In genomic region chr1:206560021-206560716, GRCh38 we compare ENCODE assay signal across 9 cellular contexts. TPM values are rescaled to one million over a fixed set of nuclear protein-coding genes. Genes with fewer than 3 reads are reported as not detected.
DNase-seq lines count a peak whose midpoint lies in the region; ATAC-seq and TF ChIP-seq lines count a peak whose summit lies in the region.
"Had no signal": no experiment of that assay in that cellular context is flagged by ENCODE, and none has a peak within 500 bp of the region (broad histone marks: within the 10 kb centered on the region; RNA-seq: fewer than 3 reads in every experiment).

No MANE protein-coding gene starts in this region.

- in situ Hi-C loops in KBM-7 (cut with MboI; ENCODE audit: low pct_unique_long_range_greater_than_20kb, low sequenced_read_pairs) = no loop called here

- no peak overlapping the region for H2AK5ac ChIP-seq in neuronal stem cell (ENCODE audit: low read depth, low read length)

- no peak overlapping the region for H3K23ac ChIP-seq in neuronal stem cell (ENCODE audit: low read depth, low read length, poor library complexity)

- H3K4me2 ChIP-seq in neuronal stem cell (ENCODE audit: insufficient read depth, low read length, poor library complexity, severe bottlenecking) = no peak overlapping the region

- ATAC-seq in GM18909 (IDR thresholded peaks at IDR 0.05; ENCODE audit: poor library complexity, unreplicated experiment) = no peak

- peak overlapping the region; percentile 1 for H3K18ac ChIP-seq in neuronal stem cell (ENCODE audit: low read length)

- H3K36me3 ChIP-seq in colonic mucosa (no peaks in the 10 kb centered on the region), neuronal stem cell (replicated peaks in 1 of 2; ENCODE audit: control insufficient read depth in 2 of 2, insufficient read depth in 2 of 2, low read length in 2 of 2) (no peaks in the 10 kb centered on the region)

- H2BK15ac ChIP-seq in neuronal stem cell (ENCODE audit: low read length) = no peak overlapping the region

- no peak overlapping the region for H2BK12ac ChIP-seq in neuronal stem cell (ENCODE audit: low read length)

- H3K27ac ChIP-seq in colonic mucosa (peak overlapping the region; percentile 13), neuronal stem cell (replicated peaks; ENCODE audit: low read length) (peak overlapping the region; percentile 10)

- no peaks in the 10 kb centered on the region for H3K79me1 ChIP-seq in neuronal stem cell (ENCODE audit: low read depth, low read length)

- H3K4ac ChIP-seq in neuronal stem cell (ENCODE audit: low read length) = no peak overlapping the region

- no peak overlapping the region for H4K8ac ChIP-seq in neuronal stem cell (ENCODE audit: low read depth, low read length)

- DNase-seq in COLO668 (lab: John Stamatoyannopoulos, UW; ENCODE audit: unreplicated experiment) = peak; percentile 31
- peak; percentile 53 for DNase-seq in NCI-H2227 treated with DMSO at 0.1 percent for 48 hours (lab: John Stamatoyannopoulos, UW)
- DNase-seq in colonic mucosa = no peak
- DNase-seq in neuronal stem cell (ENCODE audit: low spot score) = no peak
- no peak for DNase-seq in SIG-M5 (lab: John Stamatoyannopoulos, UW)
- DNase-seq in DMS114 treated with DMSO at 0.1 percent for 48 hours (lab: John Stamatoyannopoulos, UW; ENCODE audit: unreplicated experiment) = no peak
- no peak for DNase-seq in KBM-7

- H2AFZ ChIP-seq in neuronal stem cell (ENCODE audit: low read length) = peak overlapping the region; percentile 51

- no peak overlapping the region for H2BK5ac ChIP-seq in neuronal stem cell (ENCODE audit: low read length)

- no peaks in the 10 kb centered on the region for H3K9me3 ChIP-seq in colonic mucosa
- H3K9me3 ChIP-seq in neuronal stem cell (replicated peaks in 1 of 2; ENCODE audit: control insufficient read depth in 2 of 2, insufficient read depth in 1 of 2, low read depth in 1 of 2, low read length in 2 of 2) = no peaks in the 10 kb centered on the region

- TF ChIP-seq CTCF in colonic mucosa (IDR thresholded peaks at IDR 0.05) = no peak

- H4K91ac ChIP-seq in neuronal stem cell (ENCODE audit: low read depth, low read length, poor library complexity) = no peak overlapping the region

- WGBS in neuronal stem cell (ENCODE audit: extremely low coverage in 2 of 2, insufficient read length in 2 of 2, insufficient replicate concordance in 1 of 2), 2 donors = no CpG with 5 or more reads among the region's 10 CpGs

- intact Hi-C loops in colonic mucosa (cut with DNase I) = no loop called here

- no peaks in the 10 kb centered on the region for H3K27me3 ChIP-seq in colonic mucosa
- peaks cover 0 to 64% (median 12%) of the 10 kb centered on the region in 3 experiments for H3K27me3 ChIP-seq in neuronal stem cell (ENCODE audit: control insufficient read depth in 3 of 3, insufficient read depth in 3 of 3, low read depth in 1 of 3, low read length in 3 of 3)

- no peak overlapping the region for H3K14ac ChIP-seq in neuronal stem cell (ENCODE audit: low read length)

- H3K4me1 ChIP-seq in colonic mucosa (no peaks in the 10 kb centered on the region), neuronal stem cell (ENCODE audit: control insufficient read depth in 2 of 2, insufficient read depth in 1 of 2, low read depth in 1 of 2, low read length in 2 of 2) (peaks cover 14 to 18% of the 10 kb centered on the region in 2 donors)

- peak overlapping the region in 1 of 2 donors; percentile 80 for H3K9ac ChIP-seq in colonic mucosa (ENCODE audit: low read depth in 2 of 2, low read length in 2 of 2)
- no peak overlapping the region for H3K9ac ChIP-seq in neuronal stem cell (ENCODE audit: low read depth, low read length, poor library complexity)

- H3K4me3 ChIP-seq in colonic mucosa (no peak overlapping the region), neuronal stem cell (ENCODE audit: low read length in 2 of 2) (no peak overlapping the region)

- H2BK120ac ChIP-seq in neuronal stem cell (ENCODE audit: low read depth, low read length) = no peak overlapping the region

RNA-seq across cellular contexts. Expression of gene EIF2D, which starts 52.1 kb away (rescaled TPM):
- 10 to 100 TPM; 39.2 to 45.0 TPM for total RNA-seq in colonic mucosa
- polyA plus RNA-seq in neuronal stem cell (2013, experiment 1 of 2) = 36.1 TPM
- polyA plus RNA-seq in neuronal stem cell (2013, experiment 2 of 2) = 34.0 TPM

RNA-seq across cellular contexts. Expression of gene RASSF5, which starts 52.8 kb away (rescaled TPM):
- 1 to 10 TPM; 4.9 to 5.4 TPM for total RNA-seq in colonic mucosa
- 0.50 TPM for polyA plus RNA-seq in neuronal stem cell (2013, experiment 1 of 2)
- polyA plus RNA-seq in neuronal stem cell (2013, experiment 2 of 2) = 0.51 TPM
- total RNA-seq: osteocyte had no signal

Comparison
In these comparisons a context has a peak if more than half of its experiments do, and no peak if none do; other contexts are left out.
1. DNase-seq: peak in COLO668 (single experiment) and NCI-H2227 treated with DMSO at 0.1 percent for 48 hours (single experiment); none in colonic mucosa (single experiment), neuronal stem cell (single experiment), SIG-M5 (single experiment), DMS114 treated with DMSO at 0.1 percent for 48 hours (single experiment) and KBM-7 (single experiment).